11 cellular contexts compared by ENCODE assay signal in genomic region chr1:910881-911721, GRCh38. TPM values are rescaled to one million over a fixed set of nuclear protein-coding genes. Genes with fewer than 3 reads are reported as not detected.
A peak's percentile ranks its signal among the peaks of the same experiment; 100 is the strongest.
DNase-seq lines count a peak whose midpoint lies in the region; ATAC-seq and TF ChIP-seq lines count a peak whose summit lies in the region.
"Had no signal": no experiment of that assay in that cellular context is flagged by ENCODE, and none has a peak within 500 bp of the region (broad histone marks: within the 10 kb centered on the region; RNA-seq: fewer than 3 reads in every experiment).

No MANE protein-coding gene starts in this region.

- intact Hi-C loops in IMR-90 (cut with micrococcal nuclease): no loop called here
- intact Hi-C loops in activated T-helper 2 cell treated with anti-CD3 and anti-CD28 coated beads, Interferon-gamma antibody, Interleukin-2, Interleukin-4, amounts not matched to agents 10 μg/mL and 5 μg/mL and 100 μg/mL, durations not matched to agents 14 hours and 24 hours and 36 hours (cut with micrococcal nuclease): no loop called here

- peak; percentile 63 for DNase-seq in DMS153 treated with DMSO at 0.1 percent for 48 hours (lab: John Stamatoyannopoulos, UW; ENCODE audit: unreplicated experiment)
- peak; percentile 31 for DNase-seq in IMR-90
- peak; percentile 20 for DNase-seq in activated naive CD4-positive, alpha-beta T cell treated with anti-CD3 and anti-CD28 coated beads, Interleukin-2, amount 10 ng/mL, durations not matched to agents 7 days and 5 days
- no peak for DNase-seq in neuronal stem cell (ENCODE audit: low spot score)
- no peak for DNase-seq in dermis blood vessel endothelial cell
- no peak for DNase-seq in activated T-helper 2 cell treated with anti-CD3 and anti-CD28 coated beads, Interferon-gamma antibody, Interleukin-2, Interleukin-4, amounts not matched to agents 10 μg/mL and 5 μg/mL and 100 μg/mL, durations not matched to agents 14 hours and 24 hours and 36 hours (ENCODE audit: low spot score)
- DNase-seq in globus pallidus (ENCODE audit: low spot score): no peak

- H4K8ac ChIP-seq in IMR-90 (ENCODE audit: low read depth in 2 of 2, low read length in 2 of 2) (peak overlapping the region in 1 of 2 experiments; percentile 21; a peak in 1 of 4 replicates), neuronal stem cell (ENCODE audit: low read depth, low read length) (peak overlapping the region; percentile 52)

- no peaks in the 10 kb centered on the region for H3K9me1 ChIP-seq in IMR-90 (ENCODE audit: insufficient read depth, low read length)

- H2AK5ac ChIP-seq in IMR-90 (ENCODE audit: low read depth, low read length) (peak overlapping the region; percentile 65; the same call in 1 of the 2 replicates), neuronal stem cell (ENCODE audit: low read depth, low read length) (peak overlapping the region; percentile 86)

- H3K4me3 ChIP-seq in IMR-90 (ENCODE audit: insufficient read depth, low read depth, low read length) (no peak overlapping the region), neuronal stem cell (ENCODE audit: low read length in 2 of 2) (no peak overlapping the region)
- H3K4me3 ChIP-seq: smooth muscle cell had no signal

- 0 out of 2 replicates have a peak overlapping the region, but pooled peaks have one; percentile 56 for H3K23ac ChIP-seq in IMR-90 (ENCODE audit: low read depth, low read length)
- no peak overlapping the region for H3K23ac ChIP-seq in neuronal stem cell (ENCODE audit: low read depth, low read length, poor library complexity)

- peaks cover 5% of the 10 kb centered on the region for H3K4me1 Mint-ChIP-seq in activated naive CD4-positive, alpha-beta T cell treated with anti-CD3 and anti-CD28 coated beads, Interleukin-2, amount 10 ng/mL, durations not matched to agents 7 days and 5 days
- H3K4me1 Mint-ChIP-seq in activated T-helper 2 cell treated with anti-CD3 and anti-CD28 coated beads, Interferon-gamma antibody, Interleukin-2, Interleukin-4, amounts not matched to agents 10 μg/mL and 5 μg/mL and 100 μg/mL, durations not matched to agents 14 hours and 24 hours and 36 hours (ENCODE audit: low read depth): peaks cover 5% of the 10 kb centered on the region

- H2BK20ac ChIP-seq in IMR-90 (ENCODE audit: low read depth, low read length): no peak overlapping the region; the same call in 1 of the 2 replicates

- no peak overlapping the region for H3K56ac ChIP-seq in IMR-90 (ENCODE audit: extremely low read depth, insufficient read depth, low read length)

- H2AFZ ChIP-seq in IMR-90 (replicated peaks; ENCODE audit: low read length, poor library complexity) (peak overlapping the region; percentile 77), neuronal stem cell (ENCODE audit: low read length) (no peak overlapping the region)

- dilution Hi-C loops in IMR-90 (cut with HindIII; ENCODE audit: low sequenced_read_pairs, unreplicated experiment): no loop called here

- H3K36me3 Mint-ChIP-seq in activated naive CD4-positive, alpha-beta T cell treated with anti-CD3 and anti-CD28 coated beads, Interleukin-2, amount 10 ng/mL, durations not matched to agents 7 days and 5 days: no peaks in the 10 kb centered on the region
- no peaks in the 10 kb centered on the region for H3K36me3 Mint-ChIP-seq in activated T-helper 2 cell treated with anti-CD3 and anti-CD28 coated beads, Interferon-gamma antibody, Interleukin-2, Interleukin-4, amounts not matched to agents 10 μg/mL and 5 μg/mL and 100 μg/mL, durations not matched to agents 14 hours and 24 hours and 36 hours (ENCODE audit: low read depth)
- H3K36me3 Mint-ChIP-seq: activated naive CD4-positive, alpha-beta T cell treated with anti-CD3 and anti-CD28 coated beads, Interleukin-2, amount 50 U/mL, for 72 hours had no signal

- no peak overlapping the region for H3K18ac ChIP-seq in IMR-90 (ENCODE audit: low read depth, low read length)
- H3K18ac ChIP-seq in neuronal stem cell (ENCODE audit: low read length): no peak overlapping the region

- H3K14ac ChIP-seq in IMR-90 (replicated peaks; ENCODE audit: low read depth, low read length): peak overlapping the region; percentile 15; the same call in 1 of the 2 replicates
- peak overlapping the region; percentile 47 for H3K14ac ChIP-seq in neuronal stem cell (ENCODE audit: low read length)

- no peaks in the 10 kb centered on the region for H3K79me1 ChIP-seq in IMR-90 (ENCODE audit: low read depth in 1 of 2, low read length in 2 of 2)
- no peaks in the 10 kb centered on the region for H3K79me1 ChIP-seq in neuronal stem cell (ENCODE audit: low read depth, low read length)

- no peaks in the 10 kb centered on the region; the same call in 1 of the 2 replicates for H4K20me1 ChIP-seq in IMR-90 (ENCODE audit: insufficient read depth, low read length)

- peaks cover 1% of the 10 kb centered on the region for H3K9me3 Mint-ChIP-seq in activated naive CD4-positive, alpha-beta T cell treated with anti-CD3 and anti-CD28 coated beads, Interleukin-2, amount 10 ng/mL, durations not matched to agents 7 days and 5 days
- H3K9me3 Mint-ChIP-seq in activated T-helper 2 cell treated with anti-CD3 and anti-CD28 coated beads, Interferon-gamma antibody, Interleukin-2, Interleukin-4, amounts not matched to agents 10 μg/mL and 5 μg/mL and 100 μg/mL, durations not matched to agents 14 hours and 24 hours and 36 hours: no peaks in the 10 kb centered on the region
- H3K9me3 Mint-ChIP-seq: activated naive CD4-positive, alpha-beta T cell treated with anti-CD3 and anti-CD28 coated beads, Interleukin-2, amount 50 U/mL, for 72 hours had no signal

- no peak overlapping the region for H3K4me2 ChIP-seq in IMR-90 (ENCODE audit: low read depth, low read length)
- no peak overlapping the region for H3K4me2 ChIP-seq in neuronal stem cell (ENCODE audit: insufficient read depth, low read length, poor library complexity, severe bottlenecking)
- H3K4me2 ChIP-seq: smooth muscle cell had no signal

- H3K4me3 Mint-ChIP-seq in activated naive CD4-positive, alpha-beta T cell treated with anti-CD3 and anti-CD28 coated beads, Interleukin-2, amount 10 ng/mL, durations not matched to agents 7 days and 5 days: no peak overlapping the region
- H3K4me3 Mint-ChIP-seq in activated T-helper 2 cell treated with anti-CD3 and anti-CD28 coated beads, Interferon-gamma antibody, Interleukin-2, Interleukin-4, amounts not matched to agents 10 μg/mL and 5 μg/mL and 100 μg/mL, durations not matched to agents 14 hours and 24 hours and 36 hours (ENCODE audit: low read depth): no peak overlapping the region

- peaks cover 20% of the 10 kb centered on the region for H3K4me1 ChIP-seq in IMR-90 (ENCODE audit: control insufficient read depth, insufficient read depth, low read length)
- no peaks in the 10 kb centered on the region for H3K4me1 ChIP-seq in neuronal stem cell (ENCODE audit: control insufficient read depth in 2 of 2, insufficient read depth in 1 of 2, low read depth in 1 of 2, low read length in 2 of 2)
- H3K4me1 ChIP-seq: vagina had no signal

- TF ChIP-seq POLR2A in IMR-90 (IDR thresholded peaks at IDR 0.05; ENCODE audit: low read depth, low read length): no peak

- H4K91ac ChIP-seq in IMR-90 (ENCODE audit: insufficient read depth, low read depth, low read length) (peak overlapping the region; percentile 75), neuronal stem cell (ENCODE audit: low read depth, low read length, poor library complexity) (no peak overlapping the region)

- peaks cover 84% of the 10 kb centered on the region for H3K27me3 Mint-ChIP-seq in activated naive CD4-positive, alpha-beta T cell treated with anti-CD3 and anti-CD28 coated beads, Interleukin-2, amount 10 ng/mL, durations not matched to agents 7 days and 5 days
- H3K27me3 Mint-ChIP-seq in activated T-helper 2 cell treated with anti-CD3 and anti-CD28 coated beads, Interferon-gamma antibody, Interleukin-2, Interleukin-4, amounts not matched to agents 10 μg/mL and 5 μg/mL and 100 μg/mL, durations not matched to agents 14 hours and 24 hours and 36 hours (ENCODE audit: low read depth): peaks cover 50% of the 10 kb centered on the region

- in situ Hi-C loops in IMR-90 (cut with MboI; ENCODE audit: low sequenced_read_pairs): loop anchor here (5.0 kb wide), 1 partner anchor 46 kb away; the partner anchor contains the start of gene NOC2L

- no peak for TF ChIP-seq CTCF in IMR-90 (conservative IDR thresholded peaks at IDR 0.05; ENCODE audit: low read depth, low read length)

- H3K27ac ChIP-seq in IMR-90 (ENCODE audit: insufficient read depth, low read length) (no peak overlapping the region), neuronal stem cell (replicated peaks; ENCODE audit: low read length) (no peak overlapping the region)
- H3K27ac ChIP-seq: vagina had no signal

- POLR2A ChIA-PET in IMR-90 (lab: Charles Lee; ENCODE audit: unreplicated experiment): no interaction called here

- H4K5ac ChIP-seq in IMR-90 (ENCODE audit: low read depth, low read length): no peak overlapping the region

- no peak overlapping the region for H2BK12ac ChIP-seq in neuronal stem cell (ENCODE audit: low read length)

- no peak overlapping the region for H3K9ac ChIP-seq in IMR-90 (ENCODE audit: low read depth, low read length)
- H3K9ac ChIP-seq in neuronal stem cell (ENCODE audit: low read depth, low read length, poor library complexity): peak overlapping the region; percentile 30

- ATAC-seq in IMR-90 (ENCODE audit: low read depth): peak; percentile 26; the same call in 1 of the 2 replicates
- no peak for ATAC-seq in GM21825 (IDR thresholded peaks at IDR 0.05; ENCODE audit: unreplicated experiment)

- H3K36me3 ChIP-seq in IMR-90 (ENCODE audit: control insufficient read depth, insufficient read depth, low read length): no peaks in the 10 kb centered on the region
- H3K36me3 ChIP-seq in neuronal stem cell (replicated peaks in 1 of 2; ENCODE audit: control insufficient read depth in 2 of 2, insufficient read depth in 2 of 2, low read length in 2 of 2): peaks cover 0 to 5% of the 10 kb centered on the region in 2 donors
- H3K36me3 ChIP-seq: vagina had no signal

- H3K9me3 ChIP-seq in IMR-90 (ENCODE audit: control insufficient read depth, insufficient read depth, low read length) (no peaks in the 10 kb centered on the region), neuronal stem cell (replicated peaks in 1 of 2; ENCODE audit: control insufficient read depth in 2 of 2, insufficient read depth in 1 of 2, low read depth in 1 of 2, low read length in 2 of 2) (peaks cover 0 to 3% of the 10 kb centered on the region in 2 donors)
- H3K9me3 ChIP-seq: vagina had no signal

- WGBS in IMR-90 (ENCODE audit: extremely low coverage in 2 of 2, insufficient read length in 1 of 2), 2 experiments: 40% methylated on average over 17 of the region's 25 CpGs; no CpG with 5 or more reads in 1 of the 2 experiments
- WGBS in neuronal stem cell (ENCODE audit: extremely low coverage in 2 of 2, insufficient read length in 2 of 2, insufficient replicate concordance in 1 of 2), 2 donors: no CpG with 5 or more reads among the region's 25 CpGs

- TF ChIP-seq RAD21 in IMR-90 (IDR thresholded peaks at IDR 0.05; ENCODE audit: low read length): no peak

- CTCF ChIA-PET in IMR-90 (lab: Yijun Ruan, JAX): no interaction called here
- CTCF ChIA-PET in activated naive CD4-positive, alpha-beta T cell treated with anti-CD3 and anti-CD28 coated beads, Interleukin-2, amount 10 ng/mL, durations not matched to agents 7 days and 5 days (lab: Charles Lee): interaction anchor here (1.2 kb wide), 1 partner anchor 13 kb away, joined by 3 read pairs; no protein-coding TSS in a partner anchor

- H2AK9ac ChIP-seq in IMR-90 (replicated peaks; ENCODE audit: low read depth, low read length, poor library complexity): peak overlapping the region; percentile 87

- no peaks in the 10 kb centered on the region for H3K27me3 ChIP-seq in IMR-90 (ENCODE audit: control insufficient read depth, insufficient read depth, low read length)
- H3K27me3 ChIP-seq in neuronal stem cell (ENCODE audit: control insufficient read depth in 3 of 3, insufficient read depth in 3 of 3, low read depth in 1 of 3, low read length in 3 of 3): peaks cover 2 to 46% (median 32%) of the 10 kb centered on the region in 3 experiments
- H3K27me3 ChIP-seq: vagina had no signal

- H2BK5ac ChIP-seq in IMR-90 (ENCODE audit: low read depth, low read length, poor library complexity, severe bottlenecking) (no peak overlapping the region), neuronal stem cell (ENCODE audit: low read length) (peak overlapping the region; percentile 75)

- BruUV-seq in IMR-90 (replicated peaks; lab: Mats Ljungman, UMichigan): no TSS peak

- H2BK15ac ChIP-seq in IMR-90 (ENCODE audit: low read depth, low read length) (0 out of 3 replicates have a peak overlapping the region, but pooled peaks have one; percentile 21), neuronal stem cell (ENCODE audit: low read length) (no peak overlapping the region)

- no peak overlapping the region for H2BK120ac ChIP-seq in IMR-90 (ENCODE audit: low read depth, low read length)
- no peak overlapping the region for H2BK120ac ChIP-seq in neuronal stem cell (ENCODE audit: low read depth, low read length)

- H3K4ac ChIP-seq in IMR-90 (ENCODE audit: low read depth, low read length): peak overlapping the region; percentile 40; the same call in 1 of the 2 replicates
- H3K4ac ChIP-seq in neuronal stem cell (ENCODE audit: low read length): no peak overlapping the region

- H3K27ac Mint-ChIP-seq in activated naive CD4-positive, alpha-beta T cell treated with anti-CD3 and anti-CD28 coated beads, Interleukin-2, amount 10 ng/mL, durations not matched to agents 7 days and 5 days: no peak overlapping the region
- no peak overlapping the region for H3K27ac Mint-ChIP-seq in activated T-helper 2 cell treated with anti-CD3 and anti-CD28 coated beads, Interferon-gamma antibody, Interleukin-2, Interleukin-4, amounts not matched to agents 10 μg/mL and 5 μg/mL and 100 μg/mL, durations not matched to agents 14 hours and 24 hours and 36 hours
- H3K27ac Mint-ChIP-seq: activated naive CD4-positive, alpha-beta T cell treated with anti-CD3 and anti-CD28 coated beads, Interleukin-2, amount 50 U/mL, for 72 hours had no signal

RNA-seq across cellular contexts. Expression of gene SAMD11, which starts 12.6 kb away (rescaled TPM):
- total RNA-seq in IMR-90 (2012; rRNA removed) (5.9 and 6.9 TPM in 2 replicates), dermis blood vessel endothelial cell (0.19 and 0.68 TPM in 2 replicates)
- 22.9 and 31.9 TPM in 2 replicates for polyA plus RNA-seq in IMR-90 (2012; rRNA removed)
- 7.3 and 10.5 TPM in 2 replicates for polyA plus RNA-seq in IMR-90 (2012; cell fraction: cytosol; rRNA removed)
- 30.0 and 141 TPM in 2 replicates for polyA plus RNA-seq in IMR-90 (2012; cell fraction: nucleus; rRNA removed; ENCODE audit: low replicate concordance)
- polyA plus RNA-seq in neuronal stem cell (2013, experiment 1 of 2): 0.21 TPM
- polyA plus RNA-seq in neuronal stem cell (2013, experiment 2 of 2): 0.32 TPM
- total RNA-seq in activated T-helper 2 cell treated with anti-CD3 and anti-CD28 coated beads, Interferon-gamma antibody, Interleukin-2, Interleukin-4, amounts not matched to agents 10 μg/mL and 5 μg/mL and 100 μg/mL, durations not matched to agents 14 hours and 24 hours and 36 hours: not detected in 2 replicates
- total RNA-seq: activated naive CD4-positive, alpha-beta T cell treated with anti-CD3 and anti-CD28 coated beads, Interleukin-2, amount 50 U/mL, for 72 hours had no signal

RNA-seq across cellular contexts. Expression of gene NOC2L, which starts 48.0 kb away (rescaled TPM):
- 105 and 106 TPM in 2 replicates for total RNA-seq in IMR-90 (2012; rRNA removed)
- polyA plus RNA-seq in IMR-90 (2012; rRNA removed): 74.2 and 75.7 TPM in 2 replicates
- polyA plus RNA-seq in IMR-90 (2012; cell fraction: cytosol; rRNA removed): 54.0 and 63.6 TPM in 2 replicates
- 86.7 and 138 TPM in 2 replicates for polyA plus RNA-seq in IMR-90 (2012; cell fraction: nucleus; rRNA removed; ENCODE audit: low replicate concordance)
- 33.5 TPM for polyA plus RNA-seq in neuronal stem cell (2013, experiment 1 of 2)
- polyA plus RNA-seq in neuronal stem cell (2013, experiment 2 of 2): 32.6 TPM
- total RNA-seq in dermis blood vessel endothelial cell: 70.5 and 98.0 TPM in 2 replicates
- 150 and 154 TPM in 2 replicates for total RNA-seq in activated T-helper 2 cell treated with anti-CD3 and anti-CD28 coated beads, Interferon-gamma antibody, Interleukin-2, Interleukin-4, amounts not matched to agents 10 μg/mL and 5 μg/mL and 100 μg/mL, durations not matched to agents 14 hours and 24 hours and 36 hours

RNA-seq across cellular contexts. Expression of gene KLHL17, which starts 49.3 kb away (rescaled TPM):
- total RNA-seq in IMR-90 (2012; rRNA removed): 3.4 and 3.6 TPM in 2 replicates
- polyA plus RNA-seq in IMR-90 (2012; rRNA removed): 41.0 and 50.7 TPM in 2 replicates
- 14.1 and 16.5 TPM in 2 replicates for polyA plus RNA-seq in IMR-90 (2012; cell fraction: cytosol; rRNA removed)
- polyA plus RNA-seq in IMR-90 (2012; cell fraction: nucleus; rRNA removed; ENCODE audit: low replicate concordance): 305 and 1,032 TPM in 2 replicates
- polyA plus RNA-seq in neuronal stem cell (2013, experiment 1 of 2): 22.0 TPM
- polyA plus RNA-seq in neuronal stem cell (2013, experiment 2 of 2): 20.9 TPM
- 5.4 and 8.0 TPM in 2 replicates for total RNA-seq in dermis blood vessel endothelial cell
- 36.8 and 41.6 TPM in 2 replicates for total RNA-seq in activated T-helper 2 cell treated with anti-CD3 and anti-CD28 coated beads, Interferon-gamma antibody, Interleukin-2, Interleukin-4, amounts not matched to agents 10 μg/mL and 5 μg/mL and 100 μg/mL, durations not matched to agents 14 hours and 24 hours and 36 hours

RNA-seq across cellular contexts. Expression of gene PLEKHN1, which starts 55.2 kb away (rescaled TPM):
- total RNA-seq in IMR-90 (2012; rRNA removed) (0.28 and 0.54 TPM in 2 replicates), dermis blood vessel endothelial cell (0.17 and 0.37 TPM in 2 replicates)
- polyA plus RNA-seq in IMR-90 (2012; rRNA removed): 2.1 and 2.3 TPM in 2 replicates
- polyA plus RNA-seq in IMR-90 (2012; cell fraction: cytosol; rRNA removed): 0.66 and 1.7 TPM in 2 replicates
- polyA plus RNA-seq in IMR-90 (2012; cell fraction: nucleus; rRNA removed; ENCODE audit: low replicate concordance): 8.1 and 24.8 TPM in 2 replicates
- polyA plus RNA-seq in neuronal stem cell (2013, experiment 1 of 2): 0.07 TPM
- 0.03 TPM for polyA plus RNA-seq in neuronal stem cell (2013, experiment 2 of 2)
- 3.7 and 4.0 TPM in 2 replicates for total RNA-seq in activated T-helper 2 cell treated with anti-CD3 and anti-CD28 coated beads, Interferon-gamma antibody, Interleukin-2, Interleukin-4, amounts not matched to agents 10 μg/mL and 5 μg/mL and 100 μg/mL, durations not matched to agents 14 hours and 24 hours and 36 hours

Comparison
In these comparisons a context has a peak if more than half of its experiments do, and no peak if none do; other contexts are left out.
1. DNase-seq: peak in DMS153 treated with DMSO at 0.1 percent for 48 hours (single experiment), IMR-90 (single experiment) and activated naive CD4-positive, alpha-beta T cell treated with anti-CD3 and anti-CD28 coated beads, Interleukin-2, amount 10 ng/mL, durations not matched to agents 7 days and 5 days (single experiment); none in neuronal stem cell (single experiment), dermis blood vessel endothelial cell (single experiment), activated T-helper 2 cell treated with anti-CD3 and anti-CD28 coated beads, Interferon-gamma antibody, Interleukin-2, Interleukin-4, amounts not matched to agents 10 μg/mL and 5 μg/mL and 100 μg/mL, durations not matched to agents 14 hours and 24 hours and 36 hours (single experiment) and globus pallidus (single experiment).